ENCODE assay signal across 13 cellular contexts in the genomic region with DNA sequence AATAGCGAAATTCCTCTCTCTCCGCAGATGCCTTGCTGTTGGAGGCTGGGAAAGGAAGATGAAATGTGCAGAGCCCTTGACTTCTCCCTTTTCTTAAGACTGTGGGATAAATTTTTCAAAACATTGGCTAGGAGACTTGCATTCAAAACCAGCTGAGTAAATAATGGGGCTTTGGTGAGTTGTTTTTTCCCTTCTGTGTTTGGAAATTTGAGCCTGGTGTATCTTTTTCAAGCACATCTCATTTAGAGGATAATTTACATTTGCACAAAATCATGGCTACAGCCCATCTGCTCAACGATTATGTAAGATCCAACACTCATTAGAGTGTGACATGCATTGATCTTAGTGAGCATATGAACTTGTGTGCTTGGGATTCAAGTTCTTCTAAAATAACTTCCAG.
DNase-seq lines count a peak whose midpoint lies in the region; ATAC-seq lines count a peak whose summit lies in the region.
"Had no signal": no experiment of that assay in that cellular context is flagged by ENCODE, and none has a peak within 500 bp of the region (broad histone marks: within the 10 kb centered on the region; RNA-seq: fewer than 3 reads in every experiment).

No MANE protein-coding gene starts in this region.

- POLR2A ChIA-PET in T-cell (lab: Charles Lee), result no interaction called here

- CTCF ChIA-PET in T-cell (lab: Charles Lee), result no interaction called here

- peaks cover 3 to 4% of the 10 kb centered on the region in 2 donors for H3K27me3 Mint-ChIP-seq in T-cell

- DNase-seq in DMS153 (lab: John Stamatoyannopoulos, UW) (peak; percentile 52), DMS153 treated with DMSO at 0.1 percent for 48 hours (lab: John Stamatoyannopoulos, UW; ENCODE audit: unreplicated experiment) (no peak), NCI-H524 treated with DMSO at 0.1 percent for 48 hours (lab: John Stamatoyannopoulos, UW) (peak; percentile 90), fibroblast of the conjunctiva (ENCODE audit: low read depth) (peak; percentile 33), T-cell (no peak)
- no peak for DNase-seq in stimulated activated CD4-positive, alpha-beta T cell treated with anti-CD3 and anti-CD28 coated beads, Interleukin-15, amount 100 ng/mL, for 24 hours
- DNase-seq: activated CD4-positive, CD25-positive, alpha-beta regulatory T cell; Caco-2; effector CD4-positive, alpha-beta T cell; naive thymus-derived CD8-positive, alpha-beta T cell; thyroid gland had no signal

- no peaks in the 10 kb centered on the region for H3K36me3 Mint-ChIP-seq in T-cell
- H3K36me3 Mint-ChIP-seq: naive thymus-derived CD8-positive, alpha-beta T cell had no signal

- ATAC-seq in HG03159 (IDR thresholded peaks at IDR 0.05; ENCODE audit: unreplicated experiment) (no peak), T-cell (replicated peaks in 1 of 4) (no peak), HG02623 (IDR thresholded peaks at IDR 0.05; ENCODE audit: unreplicated experiment) (no peak)
- ATAC-seq: naive thymus-derived CD8-positive, alpha-beta T cell had no signal

- peaks cover 6 to 16% (median 11%) of the 10 kb centered on the region in 3 donors for H3K4me1 Mint-ChIP-seq in T-cell

- H3K4me3 Mint-ChIP-seq in T-cell, result no peak overlapping the region
- H3K4me3 Mint-ChIP-seq: naive thymus-derived CD8-positive, alpha-beta T cell had no signal

- H3K27ac Mint-ChIP-seq in T-cell, result no peak overlapping the region

- no peaks in the 10 kb centered on the region for H3K9me3 Mint-ChIP-seq in T-cell
- H3K9me3 Mint-ChIP-seq: naive thymus-derived CD8-positive, alpha-beta T cell had no signal

Comparison
In these comparisons a context has a peak if more than half of its experiments do, and no peak if none do; other contexts are left out.
1. DNase-seq: peak in DMS153 (single experiment), NCI-H524 treated with DMSO at 0.1 percent for 48 hours (single experiment) and fibroblast of the conjunctiva (single experiment); none in DMS153 treated with DMSO at 0.1 percent for 48 hours (single experiment), stimulated activated CD4-positive, alpha-beta T cell treated with anti-CD3 and anti-CD28 coated beads, Interleukin-15, amount 100 ng/mL, for 24 hours (single experiment) and T-cell (0 of 34).